Comparison of ENCODE assay signal across 9 cellular contexts in the genomic region with DNA sequence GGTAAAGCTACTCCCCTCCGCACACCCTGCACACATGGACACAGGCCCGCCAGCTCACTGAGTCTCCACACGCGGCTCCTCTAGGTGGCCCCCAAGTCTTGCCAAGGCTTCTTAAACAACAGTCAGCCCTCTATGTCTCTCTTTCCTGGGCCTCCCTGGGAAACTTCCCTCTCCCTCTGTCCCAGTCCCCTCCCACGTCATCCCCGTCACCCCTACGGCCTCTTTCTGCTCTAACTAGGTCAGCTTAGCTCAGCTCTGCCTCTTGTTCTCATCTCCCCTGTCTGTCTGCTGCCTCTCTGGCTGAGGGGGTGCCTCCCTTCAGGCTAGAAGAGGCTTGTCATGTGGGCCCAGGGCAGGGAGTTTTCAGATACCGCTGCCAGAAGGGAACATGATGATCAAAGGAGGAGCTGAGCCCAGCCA. TPM values are rescaled to one million over a fixed set of nuclear protein-coding genes. Genes with fewer than 3 reads are reported as not detected.
DNase-seq lines count a peak whose midpoint lies in the region; ATAC-seq and TF ChIP-seq lines count a peak whose summit lies in the region.
"Had no signal": no experiment of that assay in that cellular context is flagged by ENCODE, and none has a peak within 500 bp of the region (broad histone marks: within the 10 kb centered on the region; RNA-seq: fewer than 3 reads in every experiment).

No MANE protein-coding gene starts in this region.

- H3K4me1 Mint-ChIP-seq in T-helper 1 cell treated with Interleukin-12 subunit alpha and Interleukin-12 subunit beta and Interleukin-4 antibody, amounts not matched to agents 30 μg/mL and 1 μg/mL, for 36 hours (ENCODE audit: low read depth): peaks cover 34% of the 10 kb centered on the region
- H3K4me1 Mint-ChIP-seq in naive thymus-derived CD4-positive, alpha-beta T cell: peaks cover 16 to 44% (median 34%) of the 10 kb centered on the region in 7 donors

- WGBS in spleen, 5 donors: 65 to 81% (median 76%) methylated on average over 8 of the region's 8 CpGs

- no peak overlapping the region for H3K4me3 Mint-ChIP-seq in T-helper 1 cell treated with Interleukin-12 subunit alpha and Interleukin-12 subunit beta and Interleukin-4 antibody, amounts not matched to agents 30 μg/mL and 1 μg/mL, for 36 hours
- H3K4me3 Mint-ChIP-seq in naive thymus-derived CD4-positive, alpha-beta T cell: peak overlapping the region in 4 of 10 donors; percentile 21 to 77 (median 54)

- peaks cover 13% of the 10 kb centered on the region for H3K4me1 ChIP-seq in effector memory CD4-positive, alpha-beta T cell (ENCODE audit: control insufficient read depth, insufficient read depth, low read length, poor library complexity, severe bottlenecking)
- H3K4me1 ChIP-seq in naive thymus-derived CD4-positive, alpha-beta T cell (ENCODE audit: control insufficient read depth in 2 of 2, insufficient read depth in 2 of 2, low read length in 2 of 2): peaks cover 0 to 18% of the 10 kb centered on the region in 2 donors
- H3K4me1 ChIP-seq in spleen: peaks cover 0 to 8% (median 0%) of the 10 kb centered on the region in 6 donors

- DNase-seq in AG10803 (ENCODE audit: low read depth) (peak; percentile 50), HT-29 (ENCODE audit: low spot score) (no peak), spleen (no peak)
- peak; percentile 21 to 55 (median 30) for DNase-seq in effector memory CD4-positive, alpha-beta T cell
- DNase-seq in naive thymus-derived CD4-positive, alpha-beta T cell: peak in 6 of 9 donors; percentile 21 to 59 (median 34)
- DNase-seq: EL had no signal

- no peaks in the 10 kb centered on the region for H3K27me3 Mint-ChIP-seq in T-helper 1 cell treated with Interleukin-12 subunit alpha and Interleukin-12 subunit beta and Interleukin-4 antibody, amounts not matched to agents 30 μg/mL and 1 μg/mL, for 36 hours (ENCODE audit: low read depth)
- H3K27me3 Mint-ChIP-seq in naive thymus-derived CD4-positive, alpha-beta T cell: no peaks in the 10 kb centered on the region

- TF ChIP-seq CTCF in AG10803 (conservative IDR thresholded peaks at IDR 0.05; ENCODE audit: low read length) (peak; percentile 32; the same call in 1 of the 2 replicates), spleen (IDR thresholded peaks at IDR 0.05 in 8 of 11, conservative IDR thresholded peaks at IDR 0.05 in 3 of 11) (peak in 1 of 11 experiments; percentile 11)

- peaks cover 37% of the 10 kb centered on the region for H3K36me3 ChIP-seq in effector memory CD4-positive, alpha-beta T cell (ENCODE audit: control insufficient read depth, insufficient read depth, low read length)
- peaks cover 0 to 48% (median 0%) of the 10 kb centered on the region in 3 experiments for H3K36me3 ChIP-seq in naive thymus-derived CD4-positive, alpha-beta T cell (ENCODE audit: control insufficient read depth in 2 of 3, insufficient read depth in 3 of 3, low read length in 3 of 3)
- H3K36me3 ChIP-seq in spleen: peaks cover 0 to 91% (median 27%) of the 10 kb centered on the region in 6 donors

- no peaks in the 10 kb centered on the region for H3K9me3 ChIP-seq in effector memory CD4-positive, alpha-beta T cell (ENCODE audit: control insufficient read depth, low read length)
- no peaks in the 10 kb centered on the region for H3K9me3 ChIP-seq in naive thymus-derived CD4-positive, alpha-beta T cell (ENCODE audit: control insufficient read depth in 2 of 3, low read length in 3 of 3)
- H3K9me3 ChIP-seq in spleen: no peaks in the 10 kb centered on the region

- ATAC-seq in naive thymus-derived CD4-positive, alpha-beta T cell: peak; percentile 73
- ATAC-seq in GM21526 (IDR thresholded peaks at IDR 0.05; ENCODE audit: low FRiP score, unreplicated experiment): no peak
- no peak for ATAC-seq in GM21737 (IDR thresholded peaks at IDR 0.05; ENCODE audit: unreplicated experiment)

- TF ChIP-seq POLR2A in spleen (IDR thresholded peaks at IDR 0.05): no peak

- H3K4me3 ChIP-seq in AG10803 (ENCODE audit: low read length) (no peak overlapping the region), spleen (no peak overlapping the region)
- H3K4me3 ChIP-seq in effector memory CD4-positive, alpha-beta T cell (ENCODE audit: insufficient read depth, low read depth, low read length, poor library complexity, severe bottlenecking): no peak overlapping the region
- no peak overlapping the region for H3K4me3 ChIP-seq in naive thymus-derived CD4-positive, alpha-beta T cell (ENCODE audit: low read length)

- POLR2A ChIA-PET in naive thymus-derived CD4-positive, alpha-beta T cell (lab: Charles Lee): interaction anchor here (0.9 to 5.2 kb wide), 5 partner anchors 11 to 38 kb away, joined by 3 to 43 read pairs (median 4); partner anchors contain the start of gene SEPTIN6

- intact Hi-C loops in naive thymus-derived CD4-positive, alpha-beta T cell (cut with micrococcal nuclease): loop anchor here in 1 of 2 donors (1.0 to 5.0 kb wide), 3 partner anchors 21 to 123 kb away; partner anchors contain the start of gene SEPTIN6
- intact Hi-C loops in spleen (cut with DNase I; ENCODE audit: low total_unique reads): no loop called here

- CTCF ChIA-PET in naive thymus-derived CD4-positive, alpha-beta T cell (lab: Charles Lee): interaction anchor here (0.5 to 2.3 kb wide), 7 partner anchors 18 to 212 kb away, joined by 3 to 10 read pairs (median 4); no protein-coding TSS in a partner anchor

- peak overlapping the region; percentile 35 for H3K27ac ChIP-seq in effector memory CD4-positive, alpha-beta T cell (ENCODE audit: insufficient read depth, low read length, poor library complexity, severe bottlenecking)
- H3K27ac ChIP-seq in naive thymus-derived CD4-positive, alpha-beta T cell (ENCODE audit: low read depth, low read length): peak overlapping the region; percentile 57
- peak overlapping the region in 4 of 8 donors; percentile 15 to 28 (median 24) for H3K27ac ChIP-seq in spleen

- H3K27me3 ChIP-seq in effector memory CD4-positive, alpha-beta T cell (replicated peaks; ENCODE audit: control insufficient read depth, insufficient read depth, low read length, poor library complexity, severe bottlenecking): no peaks in the 10 kb centered on the region
- H3K27me3 ChIP-seq in naive thymus-derived CD4-positive, alpha-beta T cell (ENCODE audit: control insufficient read depth in 2 of 2, insufficient read depth in 2 of 2, low read length in 2 of 2): no peaks in the 10 kb centered on the region
- H3K27me3 ChIP-seq in spleen (replicated peaks in 1 of 7): no peaks in the 10 kb centered on the region

- no peaks in the 10 kb centered on the region for H3K9me3 Mint-ChIP-seq in T-helper 1 cell treated with Interleukin-12 subunit alpha and Interleukin-12 subunit beta and Interleukin-4 antibody, amounts not matched to agents 30 μg/mL and 1 μg/mL, for 36 hours
- no peaks in the 10 kb centered on the region for H3K9me3 Mint-ChIP-seq in naive thymus-derived CD4-positive, alpha-beta T cell

- peak overlapping the region; percentile 68 for H3K27ac Mint-ChIP-seq in T-helper 1 cell treated with Interleukin-12 subunit alpha and Interleukin-12 subunit beta and Interleukin-4 antibody, amounts not matched to agents 30 μg/mL and 1 μg/mL, for 36 hours
- peak overlapping the region; percentile 42 to 90 (median 86) for H3K27ac Mint-ChIP-seq in naive thymus-derived CD4-positive, alpha-beta T cell

- H3K36me3 Mint-ChIP-seq in T-helper 1 cell treated with Interleukin-12 subunit alpha and Interleukin-12 subunit beta and Interleukin-4 antibody, amounts not matched to agents 30 μg/mL and 1 μg/mL, for 36 hours (ENCODE audit: low read depth): peaks cover 45% of the 10 kb centered on the region
- H3K36me3 Mint-ChIP-seq in naive thymus-derived CD4-positive, alpha-beta T cell: peaks cover 2 to 59% (median 27%) of the 10 kb centered on the region in 5 donors

RNA-seq across cellular contexts. Expression of gene SEPTIN6, which starts 38.8 kb away (rescaled TPM):
- 100 to 1,000 TPM; 151 to 315 (median 221) TPM for total RNA-seq in naive thymus-derived CD4-positive, alpha-beta T cell
- polyA plus RNA-seq in naive thymus-derived CD4-positive, alpha-beta T cell: 100 to 1,000 TPM; 197 to 296 TPM
- 0.10 and 0.53 TPM in 2 replicates for total RNA-seq in HT-29 (2014; rRNA removed; shearing (Covaris generic))
- 100 to 1,000 TPM in 3 of 7 donors, 10 to 100 TPM in 4; 94.7 to 139 (median 99.8) TPM for total RNA-seq in spleen
- 10 to 100 TPM; 45.1 to 58.2 (median 50.8) TPM for polyA plus RNA-seq in spleen

RNA-seq across cellular contexts. Expression of gene NKRF, which starts 47.9 kb away (rescaled TPM):
- total RNA-seq in naive thymus-derived CD4-positive, alpha-beta T cell: 10 to 100 TPM in 4 of 5 experiments, 1 to 10 TPM in 1; 9.9 to 16.4 (median 14.0) TPM
- 1 to 10 TPM; 5.2 to 8.1 TPM for polyA plus RNA-seq in naive thymus-derived CD4-positive, alpha-beta T cell
- total RNA-seq in HT-29 (2014; rRNA removed; shearing (Covaris generic)): 6.9 and 7.8 TPM in 2 replicates
- total RNA-seq in spleen: 10 to 100 TPM in 5 of 7 donors, 1 to 10 TPM in 2; 8.2 to 13.8 (median 12.5) TPM
- polyA plus RNA-seq in spleen: 10 to 100 TPM in 1 of 3 donors, 1 to 10 TPM in 2; 6.9 to 10.9 (median 9.4) TPM

Comparison
In these comparisons a context has a peak if more than half of its experiments do, and no peak if none do; other contexts are left out.
1. DNase-seq: peak in AG10803 (single experiment), effector memory CD4-positive, alpha-beta T cell (3 of 3) and naive thymus-derived CD4-positive, alpha-beta T cell (6 of 9); none in HT-29 (single experiment) and spleen (single experiment).
2. RNA of gene SEPTIN6, which starts 38.8 kb away (total RNA-seq): 151 to 315 TPM in naive thymus-derived CD4-positive, alpha-beta T cell and 94.7 to 139 TPM in spleen; 0.10 to 0.53 TPM in HT-29; every median in the first group is over 10 times any median in the second.